In the genomic region with DNA sequence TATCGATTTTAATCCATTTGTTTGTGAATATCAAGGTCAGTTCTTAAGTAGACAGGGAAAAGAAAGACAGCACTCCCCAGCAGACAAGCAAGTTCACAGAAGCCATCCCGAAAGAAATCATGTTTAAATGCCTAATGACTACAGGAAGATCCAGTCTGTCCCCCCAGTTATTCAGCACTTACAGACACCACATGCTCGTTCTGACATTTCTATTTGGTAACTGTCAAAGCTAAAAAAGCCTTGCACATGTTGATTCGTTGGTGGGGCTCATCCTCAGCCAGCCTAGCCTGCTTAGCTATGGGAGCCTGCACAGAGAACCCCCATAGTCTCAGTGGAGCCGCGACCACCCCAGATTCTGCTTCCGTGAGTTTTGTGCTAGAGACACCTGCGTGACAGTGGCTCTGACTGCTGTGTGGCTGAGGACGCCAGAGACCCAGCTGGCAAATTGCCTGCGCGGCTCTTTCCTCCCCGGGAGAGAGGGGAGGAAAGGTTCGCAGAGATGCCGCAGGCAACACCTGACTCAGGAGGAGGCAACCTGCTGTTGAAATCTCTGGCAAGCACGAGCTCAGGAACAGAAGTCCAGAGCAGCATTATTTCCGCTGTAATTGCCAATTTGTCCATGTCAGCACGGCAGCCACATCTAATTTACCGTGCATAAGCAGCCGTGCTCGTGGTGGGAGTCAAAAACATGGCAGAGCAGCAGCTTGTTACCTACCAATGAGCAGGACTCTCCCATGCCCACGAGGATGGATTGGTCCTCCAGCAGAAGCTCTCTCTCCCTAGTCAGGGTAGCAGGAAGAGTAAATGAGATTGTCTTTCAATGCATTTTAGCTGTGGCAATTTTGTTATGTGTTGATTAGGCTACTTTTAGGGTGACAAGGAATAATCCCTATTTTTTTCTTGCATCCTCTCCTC, we compare ENCODE assay signal across 15 cellular contexts.
"Had no signal": no experiment of that assay in that cellular context is flagged by ENCODE, and none has a peak within 500 bp of the region (broad histone marks: within the 10 kb centered on the region; RNA-seq: fewer than 3 reads in every experiment).

No MANE protein-coding gene starts in this region.

- DNase-seq: activated CD4-positive, alpha-beta memory T cell treated with anti-CD3 and anti-CD28 coated beads for 36 hours; activated CD4-positive, CD25-positive, alpha-beta regulatory T cell treated with anti-CD3 and anti-CD28 coated beads, Interleukin-2, amount 50 U/mL, for 72 hours; activated gamma-delta T cell treated with Interleukin-2 at 50 U/mL for 16 hours; activated naive CD8-positive, alpha-beta T cell treated with anti-CD3 and anti-CD28 coated beads for 36 hours; activated T-cell treated with anti-CD3 and anti-CD28 coated beads, Interleukin-2, amount 50 U/mL, for 4 hours; left lung; psoas muscle; sigmoid colon; stimulated activated CD4-positive, alpha-beta T cell treated with anti-CD3 and anti-CD28 coated beads, Interleukin-2, amount 100 ng/mL, for 24 hours; stimulated activated naive B cell treated with anti-CD40 and anti-IgM and Interleukin-4, amounts not matched to agents 10 μg/mL and 1 μg/mL and 100 μg/mL, for 72 hours had no signal

- H3K9me3 ChIP-seq: breast epithelium, esophagus muscularis mucosa, left lung, psoas muscle, sigmoid colon had no signal

- H3K27me3 ChIP-seq: breast epithelium, left lung, sigmoid colon had no signal

- H3K4me3 Mint-ChIP-seq: activated CD4-positive, alpha-beta memory T cell treated with anti-CD3 and anti-CD28 coated beads for 36 hours; activated naive CD8-positive, alpha-beta T cell treated with anti-CD3 and anti-CD28 coated beads for 36 hours; activated T-cell treated with anti-CD3 and anti-CD28 coated beads, Interleukin-2, amount 50 U/mL, for 4 hours; memory B cell; natural killer cell treated with Interleukin-12 subunit alpha and Interleukin-12 subunit beta and Interleukin-15 and Interleukin-18, amount 100 ng/mL, for 72 hours; stimulated activated naive B cell treated with anti-CD40 and anti-IgM and Interleukin-4, amounts not matched to agents 10 μg/mL and 1 μg/mL and 100 μg/mL, for 72 hours; type B pancreatic cell had no signal

- H3K4me3 ChIP-seq: breast epithelium, esophagus muscularis mucosa, left lung, psoas muscle, sigmoid colon had no signal

- H3K36me3 Mint-ChIP-seq: activated CD4-positive, alpha-beta memory T cell treated with anti-CD3 and anti-CD28 coated beads for 36 hours; activated naive CD8-positive, alpha-beta T cell treated with anti-CD3 and anti-CD28 coated beads for 36 hours; memory B cell; natural killer cell treated with Interleukin-12 subunit alpha and Interleukin-12 subunit beta and Interleukin-15 and Interleukin-18, amount 100 ng/mL, for 72 hours; stimulated activated naive B cell treated with anti-CD40 and anti-IgM and Interleukin-4, amounts not matched to agents 10 μg/mL and 1 μg/mL and 100 μg/mL, for 72 hours; type B pancreatic cell had no signal

- H3K27ac Mint-ChIP-seq: activated CD4-positive, alpha-beta memory T cell treated with anti-CD3 and anti-CD28 coated beads for 36 hours; activated naive CD8-positive, alpha-beta T cell treated with anti-CD3 and anti-CD28 coated beads for 36 hours; memory B cell; natural killer cell treated with Interleukin-12 subunit alpha and Interleukin-12 subunit beta and Interleukin-15 and Interleukin-18, amount 100 ng/mL, for 72 hours; stimulated activated naive B cell treated with anti-CD40 and anti-IgM and Interleukin-4, amounts not matched to agents 10 μg/mL and 1 μg/mL and 100 μg/mL, for 72 hours; type B pancreatic cell had no signal

- H3K27ac ChIP-seq: breast epithelium, esophagus muscularis mucosa, left lung, psoas muscle, sigmoid colon had no signal

- H3K4me1 ChIP-seq: breast epithelium, esophagus muscularis mucosa, left lung, psoas muscle, sigmoid colon had no signal

- H3K27me3 Mint-ChIP-seq: natural killer cell treated with Interleukin-12 subunit alpha and Interleukin-12 subunit beta and Interleukin-15 and Interleukin-18, amount 100 ng/mL, for 72 hours had no signal

- H3K4me1 Mint-ChIP-seq: activated naive CD8-positive, alpha-beta T cell treated with anti-CD3 and anti-CD28 coated beads for 36 hours; memory B cell; stimulated activated naive B cell treated with anti-CD40 and anti-IgM and Interleukin-4, amounts not matched to agents 10 μg/mL and 1 μg/mL and 100 μg/mL, for 72 hours had no signal

- H3K9me3 Mint-ChIP-seq: activated CD4-positive, alpha-beta memory T cell treated with anti-CD3 and anti-CD28 coated beads for 36 hours; activated naive CD8-positive, alpha-beta T cell treated with anti-CD3 and anti-CD28 coated beads for 36 hours; activated T-cell treated with anti-CD3 and anti-CD28 coated beads, Interleukin-2, amount 50 U/mL, for 4 hours; memory B cell; type B pancreatic cell had no signal
